17 cellular contexts compared by ENCODE assay signal in genomic region chr5:24909210-24909609, GRCh38.
DNase-seq lines count a peak whose midpoint lies in the region; ATAC-seq and TF ChIP-seq lines count a peak whose summit lies in the region.
"Had no signal": no experiment of that assay in that cellular context is flagged by ENCODE, and none has a peak within 500 bp of the region (broad histone marks: within the 10 kb centered on the region; RNA-seq: fewer than 3 reads in every experiment).

No MANE protein-coding gene starts in this region.

- H3K36me3 Mint-ChIP-seq in stimulated activated memory B cell treated with anti-CD40 and anti-IgM and Interleukin-4, amounts not matched to agents 10 μg/mL and 1 μg/mL and 100 μg/mL, for 72 hours = no peaks in the 10 kb centered on the region
- H3K36me3 Mint-ChIP-seq: CD4-positive, CD25-positive, alpha-beta regulatory T cell; CD8-positive, alpha-beta T cell had no signal

- ATAC-seq in stimulated activated memory B cell treated with anti-CD40 and anti-IgM and Interleukin-4, amounts not matched to agents 10 μg/mL and 1 μg/mL and 100 μg/mL, for 72 hours = peak; percentile 12
- ATAC-seq in HG02885 (IDR thresholded peaks at IDR 0.05; ENCODE audit: poor library complexity, unreplicated experiment) = no peak
- ATAC-seq: CD8-positive, alpha-beta T cell had no signal

- in situ Hi-C loops in GM13977 (cut with MboI; ENCODE audit: low pct_unique_long_range_greater_than_20kb, low sequenced_read_pairs, unreplicated experiment) = no loop called here

- no peaks in the 10 kb centered on the region for H3K27me3 Mint-ChIP-seq in stimulated activated memory B cell treated with anti-CD40 and anti-IgM and Interleukin-4, amounts not matched to agents 10 μg/mL and 1 μg/mL and 100 μg/mL, for 72 hours
- H3K27me3 Mint-ChIP-seq: B cell; CD4-positive, CD25-positive, alpha-beta regulatory T cell had no signal

- DNase-seq in NCI-H146 (lab: John Stamatoyannopoulos, UW) (peak; percentile 0), NCI-H146 treated with DMSO at 0.1 percent for 48 hours (lab: John Stamatoyannopoulos, UW; ENCODE audit: unreplicated experiment) (no peak), NCI-H1417 (lab: John Stamatoyannopoulos, UW) (peak in 2 of 3 experiments; percentile 45 to 77), NCI-H748 (lab: John Stamatoyannopoulos, UW; ENCODE audit: unreplicated experiment) (peak; percentile 86), ecto neural progenitor cell (ENCODE audit: low spot score) (no peak), GM13977 (ENCODE audit: low spot score) (no peak)
- DNase-seq: Caco-2; CD4-positive, CD25-positive, alpha-beta regulatory T cell; CD8-positive, alpha-beta T cell; DMS153; DMS79 treated with DMSO at 0.1 percent for 48 hours; GF-D8; H7; HCEC 1CT had no signal

- no peak for TF ChIP-seq CTCF in GM13977 (IDR thresholded peaks at IDR 0.05; ENCODE audit: extremely low read depth, insufficient read depth, missing control alignments)

- H3K27ac Mint-ChIP-seq in stimulated activated memory B cell treated with anti-CD40 and anti-IgM and Interleukin-4, amounts not matched to agents 10 μg/mL and 1 μg/mL and 100 μg/mL, for 72 hours = no peak overlapping the region
- H3K27ac Mint-ChIP-seq: B cell; CD4-positive, CD25-positive, alpha-beta regulatory T cell; CD8-positive, alpha-beta T cell had no signal

- H3K4me1 Mint-ChIP-seq in stimulated activated memory B cell treated with anti-CD40 and anti-IgM and Interleukin-4, amounts not matched to agents 10 μg/mL and 1 μg/mL and 100 μg/mL, for 72 hours = no peaks in the 10 kb centered on the region
- H3K4me1 Mint-ChIP-seq: B cell; CD4-positive, CD25-positive, alpha-beta regulatory T cell had no signal

- H3K4me3 Mint-ChIP-seq in stimulated activated memory B cell treated with anti-CD40 and anti-IgM and Interleukin-4, amounts not matched to agents 10 μg/mL and 1 μg/mL and 100 μg/mL, for 72 hours = no peak overlapping the region
- H3K4me3 Mint-ChIP-seq: B cell; CD4-positive, CD25-positive, alpha-beta regulatory T cell; CD8-positive, alpha-beta T cell had no signal

- H3K9me3 Mint-ChIP-seq in stimulated activated memory B cell treated with anti-CD40 and anti-IgM and Interleukin-4, amounts not matched to agents 10 μg/mL and 1 μg/mL and 100 μg/mL, for 72 hours = peaks cover 3% of the 10 kb centered on the region

Comparison
In these comparisons a context has a peak if more than half of its experiments do, and no peak if none do; other contexts are left out.
1. DNase-seq: peak in NCI-H146 (single experiment), NCI-H1417 (2 of 3) and NCI-H748 (single experiment); none in NCI-H146 treated with DMSO at 0.1 percent for 48 hours (single experiment), ecto neural progenitor cell (single experiment) and GM13977 (single experiment).